2 cellular contexts compared by ENCODE assay signal in genomic region chr19:1828279-1829238, GRCh38.
TF ChIP-seq lines count a peak whose summit lies in the region.

No MANE protein-coding gene starts in this region.

TF ChIP-seq in HEK293, 187 proteins besides CTCF, POLR2A, EP300 and RAD21:
- no peak for TF ChIP-seq PRDM6 (tag by site-specific recombination; IDR thresholded peaks at IDR 0.05)
- TF ChIP-seq, protein P1, sequence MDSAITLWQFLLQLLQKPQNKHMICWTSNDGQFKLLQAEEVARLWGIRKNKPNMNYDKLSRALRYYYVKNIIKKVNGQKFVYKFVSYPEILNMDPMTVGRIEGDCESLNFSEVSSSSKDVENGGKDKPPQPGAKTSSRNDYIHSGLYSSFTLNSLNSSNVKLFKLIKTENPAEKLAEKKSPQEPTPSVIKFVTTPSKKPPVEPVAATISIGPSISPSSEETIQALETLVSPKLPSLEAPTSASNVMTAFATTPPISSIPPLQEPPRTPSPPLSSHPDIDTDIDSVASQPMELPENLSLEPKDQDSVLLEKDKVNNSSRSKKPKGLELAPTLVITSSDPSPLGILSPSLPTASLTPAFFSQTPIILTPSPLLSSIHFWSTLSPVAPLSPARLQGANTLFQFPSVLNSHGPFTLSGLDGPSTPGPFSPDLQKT (IDR thresholded peaks at IDR 0.05; ENCODE audit: borderline replicate concordance, low read depth, low read length): no peak
- TF ChIP-seq BCL11A (tag by site-specific recombination; IDR thresholded peaks at IDR 0.05; ENCODE audit: low read depth): no peak
- TF ChIP-seq, protein P2, sequence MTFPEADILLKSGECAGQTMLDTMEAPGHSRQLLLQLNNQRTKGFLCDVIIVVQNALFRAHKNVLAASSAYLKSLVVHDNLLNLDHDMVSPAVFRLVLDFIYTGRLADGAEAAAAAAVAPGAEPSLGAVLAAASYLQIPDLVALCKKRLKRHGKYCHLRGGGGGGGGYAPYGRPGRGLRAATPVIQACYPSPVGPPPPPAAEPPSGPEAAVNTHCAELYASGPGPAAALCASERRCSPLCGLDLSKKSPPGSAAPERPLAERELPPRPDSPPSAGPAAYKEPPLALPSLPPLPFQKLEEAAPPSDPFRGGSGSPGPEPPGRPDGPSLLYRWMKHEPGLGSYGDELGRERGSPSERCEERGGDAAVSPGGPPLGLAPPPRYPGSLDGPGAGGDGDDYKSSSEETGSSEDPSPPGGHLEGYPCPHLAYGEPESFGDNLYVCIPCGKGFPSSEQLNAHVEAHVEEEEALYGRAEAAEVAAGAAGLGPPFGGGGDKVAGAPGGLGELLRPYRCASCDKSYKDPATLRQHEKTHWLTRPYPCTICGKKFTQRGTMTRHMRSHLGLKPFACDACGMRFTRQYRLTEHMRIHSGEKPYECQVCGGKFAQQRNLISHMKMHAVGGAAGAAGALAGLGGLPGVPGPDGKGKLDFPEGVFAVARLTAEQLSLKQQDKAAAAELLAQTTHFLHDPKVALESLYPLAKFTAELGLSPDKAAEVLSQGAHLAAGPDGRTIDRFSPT (tag by site-specific recombination; IDR thresholded peaks at IDR 0.05): peak; percentile 75
- no peak for TF ChIP-seq ZNF132 (tag by site-specific recombination; IDR thresholded peaks at IDR 0.05; ENCODE audit: borderline replicate concordance)
- no peak for TF ChIP-seq ZNF302 (tag by site-specific recombination; IDR thresholded peaks at IDR 0.05; ENCODE audit: low read depth)

TF ChIP-seq in H1, 55 proteins besides CTCF, POLR2A, EP300 and RAD21:
- TF ChIP-seq SAP30 (IDR thresholded peaks at IDR 0.05; ENCODE audit: insufficient read depth, insufficient replicate concordance, low read length) (no peak), GABPA (IDR thresholded peaks at IDR 0.05; ENCODE audit: borderline replicate concordance, insufficient read depth, low read length) (no peak), SUZ12 (IDR thresholded peaks at IDR 0.05; ENCODE audit: low read length) (no peak)
- TF ChIP-seq, protein P3, sequence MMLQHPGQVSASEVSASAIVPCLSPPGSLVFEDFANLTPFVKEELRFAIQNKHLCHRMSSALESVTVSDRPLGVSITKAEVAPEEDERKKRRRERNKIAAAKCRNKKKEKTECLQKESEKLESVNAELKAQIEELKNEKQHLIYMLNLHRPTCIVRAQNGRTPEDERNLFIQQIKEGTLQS (IDR thresholded peaks at IDR 0.05; ENCODE audit: insufficient read depth, low read depth, low read length): no peak
